8 cellular contexts compared by ENCODE assay signal in the genomic region with DNA sequence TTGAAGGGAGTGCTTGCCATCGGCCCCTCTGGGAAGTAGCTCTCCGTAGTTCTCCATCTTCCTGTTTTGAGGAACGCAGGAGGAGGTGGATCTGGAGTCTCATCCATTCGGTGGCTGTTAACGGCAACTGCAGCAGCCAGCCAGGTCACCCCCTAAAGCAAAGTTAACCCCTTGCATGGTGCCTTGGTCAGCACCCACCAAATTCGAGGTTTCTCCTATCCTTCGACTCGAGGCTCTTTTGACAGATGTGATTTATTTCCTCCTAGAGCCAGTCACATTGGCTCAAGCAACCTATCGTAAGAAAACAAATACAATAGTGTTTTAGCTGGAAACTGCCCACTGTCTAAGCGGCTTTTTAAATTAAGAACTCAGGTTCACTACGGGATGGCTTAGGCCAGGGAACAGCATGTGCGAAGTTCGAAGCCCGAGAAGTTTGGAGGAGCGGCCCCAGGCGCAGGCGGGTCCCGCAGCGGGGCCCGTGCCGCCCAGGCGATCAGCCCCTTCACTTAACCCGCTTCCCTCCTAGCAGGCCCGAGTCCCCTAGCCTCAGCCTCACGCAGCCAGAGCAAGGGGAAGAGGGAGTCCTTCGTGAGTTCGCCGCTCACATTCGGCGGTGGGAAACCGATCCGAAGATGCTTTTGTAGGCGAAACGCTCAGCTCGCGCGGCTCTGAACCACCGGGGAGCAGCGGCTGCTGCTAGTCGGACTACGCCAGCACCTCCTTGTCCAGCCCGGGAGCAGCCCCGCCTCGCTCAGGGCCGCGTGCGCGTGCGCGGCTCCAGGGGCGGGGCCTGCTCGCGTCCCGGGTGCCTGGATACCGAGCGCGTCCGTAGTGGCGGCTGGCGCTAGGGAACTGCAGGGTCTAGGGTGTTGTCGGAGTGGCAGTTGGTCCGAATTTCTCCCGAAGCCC. TPM values are rescaled to one million over a fixed set of nuclear protein-coding genes. Genes with fewer than 3 reads are reported as not detected.
A peak's percentile ranks its signal among the peaks of the same experiment; 100 is the strongest.
DNase-seq lines count a peak whose midpoint lies in the region; ATAC-seq and TF ChIP-seq lines count a peak whose summit lies in the region.

Gene ROPN1L (plus strand): TSS at position 797 of the 909 bp plus-strand sequence. CDS start 289 bp downstream, outside the sequence.

- H2AFZ ChIP-seq in neural cell (ENCODE audit: low read depth, low read length) = peak within 1 kb of the TSS; percentile 34

- peak within 1 kb of the TSS; percentile 80 to 87 for H3K4me3 Mint-ChIP-seq in stimulated activated naive CD8-positive, alpha-beta T cell treated with anti-CD3 and anti-CD28 coated beads, Interleukin-15, amount 100 ng/mL, for 72 hours

- H3K27ac ChIP-seq in neural cell (ENCODE audit: low read length) = peak within 1 kb of the TSS; percentile 52

- H3K4me1 Mint-ChIP-seq in stimulated activated naive CD8-positive, alpha-beta T cell treated with anti-CD3 and anti-CD28 coated beads, Interleukin-15, amount 100 ng/mL, for 72 hours = peaks cover 37% of the 10 kb centered on the region

- TF ChIP-seq CTCF in fibroblast of villous mesenchyme (IDR thresholded peaks at IDR 0.05; ENCODE audit: insufficient read depth, low read depth, low read length) (no peak), neural cell (IDR thresholded peaks at IDR 0.05; ENCODE audit: poor library complexity, severe bottlenecking) (no peak)

- H3K4me2 ChIP-seq in neural cell (ENCODE audit: low read length) = peak within 1 kb of the TSS; percentile 84

- no peaks in the 10 kb centered on the region for H3K79me2 ChIP-seq in neural cell (replicated peaks; ENCODE audit: insufficient read depth, low read length)

- H3K9ac ChIP-seq in neural cell (ENCODE audit: low read length) = peak within 1 kb of the TSS; percentile 73

- DNase-seq in EL = peak; percentile 90
- DNase-seq in H4 (ENCODE audit: low spot score) = peak; percentile 76
- DNase-seq in Kasumi-1 (lab: John Stamatoyannopoulos, UW) = peak; percentile 76 to 82
- DNase-seq in SHP77 treated with DMSO at 0.1 percent for 48 hours (lab: John Stamatoyannopoulos, UW) = peak; percentile 94
- peak; percentile 70 for DNase-seq in activated gamma-delta T cell (lab: John Stamatoyannopoulos, UW)
- peak; percentile 85 for DNase-seq in fibroblast of villous mesenchyme (ENCODE audit: low read depth)
- peak; percentile 76 to 78 for DNase-seq in stimulated activated naive CD8-positive, alpha-beta T cell treated with anti-CD3 and anti-CD28 coated beads, Interleukin-15, amount 100 ng/mL, for 72 hours

- peaks cover 0 to 4% of the 10 kb centered on the region in 2 donors for H3K9me3 Mint-ChIP-seq in stimulated activated naive CD8-positive, alpha-beta T cell treated with anti-CD3 and anti-CD28 coated beads, Interleukin-15, amount 100 ng/mL, for 72 hours

- H3K27me3 Mint-ChIP-seq in stimulated activated naive CD8-positive, alpha-beta T cell treated with anti-CD3 and anti-CD28 coated beads, Interleukin-15, amount 100 ng/mL, for 72 hours = peaks cover 16% of the 10 kb centered on the region

- H3F3A ChIP-seq in neural cell (ENCODE audit: insufficient read depth, low read length, poor library complexity, severe bottlenecking) = no peaks in the 10 kb centered on the region

- H4K20me1 ChIP-seq in neural cell (ENCODE audit: insufficient read depth) = no peaks in the 10 kb centered on the region

- no peaks in the 10 kb centered on the region for H3K9me2 ChIP-seq in neural cell (ENCODE audit: insufficient read depth, low read length)

- H3K36me3 ChIP-seq in neural cell (ENCODE audit: insufficient read depth, low read length) = no peaks in the 10 kb centered on the region

- peak within 1 kb of the TSS; percentile 72 for H3K4me3 ChIP-seq in fibroblast of villous mesenchyme (ENCODE audit: low read depth, low read length)
- H3K4me3 ChIP-seq in neural cell (ENCODE audit: low read length) = peak within 1 kb of the TSS; percentile 79

- TF ChIP-seq EP300 in neural cell (conservative IDR thresholded peaks at IDR 0.05; ENCODE audit: poor library complexity, severe bottlenecking) = no peak

- H3K27me3 ChIP-seq in neural cell (ENCODE audit: insufficient read depth, low read depth, low read length) = no peaks in the 10 kb centered on the region

- peak; percentile 97 for ATAC-seq in stimulated activated naive CD8-positive, alpha-beta T cell treated with anti-CD3 and anti-CD28 coated beads, Interleukin-15, amount 100 ng/mL, for 72 hours

- peak; percentile 42 for TF ChIP-seq RAD21 in neural cell (conservative IDR thresholded peaks at IDR 0.05)

- H3K9me3 ChIP-seq in neural cell (ENCODE audit: low read length) = no peaks in the 10 kb centered on the region

- H3K27ac Mint-ChIP-seq in stimulated activated naive CD8-positive, alpha-beta T cell treated with anti-CD3 and anti-CD28 coated beads, Interleukin-15, amount 100 ng/mL, for 72 hours = peak within 1 kb of the TSS; percentile 49 to 59

TF ChIP-seq in neural cell, 6 proteins besides CTCF, POLR2A, EP300 and RAD21:
- TF ChIP-seq MXI1 (conservative IDR thresholded peaks at IDR 0.05; ENCODE audit: poor library complexity, severe bottlenecking) (peak; percentile 93), POLR2AphosphoS5 (IDR thresholded peaks at IDR 0.05) (peak; percentile 72), EZH2 (IDR thresholded peaks at IDR 0.05; ENCODE audit: borderline replicate concordance, insufficient read depth, low read length, poor library complexity, severe bottlenecking) (no peak), TAF1 (IDR thresholded peaks at IDR 0.05; ENCODE audit: low read depth) (peak; percentile 42), SMC3 (conservative IDR thresholded peaks at IDR 0.05; ENCODE audit: poor library complexity) (no peak)
- TF ChIP-seq, protein P1, sequence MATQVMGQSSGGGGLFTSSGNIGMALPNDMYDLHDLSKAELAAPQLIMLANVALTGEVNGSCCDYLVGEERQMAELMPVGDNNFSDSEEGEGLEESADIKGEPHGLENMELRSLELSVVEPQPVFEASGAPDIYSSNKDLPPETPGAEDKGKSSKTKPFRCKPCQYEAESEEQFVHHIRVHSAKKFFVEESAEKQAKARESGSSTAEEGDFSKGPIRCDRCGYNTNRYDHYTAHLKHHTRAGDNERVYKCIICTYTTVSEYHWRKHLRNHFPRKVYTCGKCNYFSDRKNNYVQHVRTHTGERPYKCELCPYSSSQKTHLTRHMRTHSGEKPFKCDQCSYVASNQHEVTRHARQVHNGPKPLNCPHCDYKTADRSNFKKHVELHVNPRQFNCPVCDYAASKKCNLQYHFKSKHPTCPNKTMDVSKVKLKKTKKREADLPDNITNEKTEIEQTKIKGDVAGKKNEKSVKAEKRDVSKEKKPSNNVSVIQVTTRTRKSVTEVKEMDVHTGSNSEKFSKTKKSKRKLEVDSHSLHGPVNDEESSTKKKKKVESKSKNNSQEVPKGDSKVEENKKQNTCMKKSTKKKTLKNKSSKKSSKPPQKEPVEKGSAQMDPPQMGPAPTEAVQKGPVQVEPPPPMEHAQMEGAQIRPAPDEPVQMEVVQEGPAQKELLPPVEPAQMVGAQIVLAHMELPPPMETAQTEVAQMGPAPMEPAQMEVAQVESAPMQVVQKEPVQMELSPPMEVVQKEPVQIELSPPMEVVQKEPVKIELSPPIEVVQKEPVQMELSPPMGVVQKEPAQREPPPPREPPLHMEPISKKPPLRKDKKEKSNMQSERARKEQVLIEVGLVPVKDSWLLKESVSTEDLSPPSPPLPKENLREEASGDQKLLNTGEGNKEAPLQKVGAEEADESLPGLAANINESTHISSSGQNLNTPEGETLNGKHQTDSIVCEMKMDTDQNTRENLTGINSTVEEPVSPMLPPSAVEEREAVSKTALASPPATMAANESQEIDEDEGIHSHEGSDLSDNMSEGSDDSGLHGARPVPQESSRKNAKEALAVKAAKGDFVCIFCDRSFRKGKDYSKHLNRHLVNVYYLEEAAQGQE (IDR thresholded peaks at IDR 0.05; ENCODE audit: borderline replicate concordance) = peak; percentile 26

RNA-seq across cellular contexts. Expression of gene ROPN1L, which starts in this region (rescaled TPM):
- total RNA-seq in H4 (2014; rRNA removed; shearing (Covaris generic)) = 1.3 and 2.5 TPM in 2 replicates
- total RNA-seq in fibroblast of villous mesenchyme = 0.32 and 0.43 TPM in 2 replicates
- polyA plus RNA-seq in neural cell = 0.52 and 4.3 TPM in 2 replicates
- polyA minus RNA-seq in neural cell = 0.97 and 2.3 TPM in 2 replicates

Comparison
In these comparisons a context has a peak if more than half of its experiments do, and no peak if none do; other contexts are left out.
1. Peak in every context shown above with its lines: DNase-seq, ATAC-seq, H3K4me3 ChIP-seq and H3K27ac ChIP-seq.
2. Peak in DNase-seq and H3K4me3 ChIP-seq in fibroblast of villous mesenchyme; RNA of the gene not detected or under 1 TPM.